In genomic region chr4:144591401-144591800, GRCh38 we compare ENCODE assay signal across 11 cellular contexts.
A peak's percentile ranks its signal among the peaks of the same experiment; 100 is the strongest.
DNase-seq lines count a peak whose midpoint lies in the region; ATAC-seq and TF ChIP-seq lines count a peak whose summit lies in the region.
"Had no signal": no experiment of that assay in that cellular context is flagged by ENCODE, and none has a peak within 500 bp of the region (broad histone marks: within the 10 kb centered on the region; RNA-seq: fewer than 3 reads in every experiment).

No MANE protein-coding gene starts in this region.

- no peak for TF ChIP-seq CTCF in epithelial cell of esophagus (IDR thresholded peaks at IDR 0.05; ENCODE audit: insufficient read depth, low read depth, low read length, missing control alignments)
- TF ChIP-seq CTCF in retinal pigment epithelial cell (conservative IDR thresholded peaks at IDR 0.05; ENCODE audit: low read depth, low read length), result no peak

- H3K4me3 ChIP-seq in epithelial cell of esophagus (ENCODE audit: low read length), result no peak overlapping the region
- H3K4me3 ChIP-seq in retinal pigment epithelial cell (ENCODE audit: low read length), result no peak overlapping the region
- H3K4me3 ChIP-seq: heart right ventricle, ovary had no signal

- DNase-seq in DMS79 (lab: John Stamatoyannopoulos, UW), result peak; percentile 1
- no peak for DNase-seq in DMS79 treated with DMSO at 0.1 percent for 48 hours (lab: John Stamatoyannopoulos, UW)
- DNase-seq in NCI-H524 (lab: John Stamatoyannopoulos, UW), result peak; percentile 68 to 83
- peak; percentile 91 for DNase-seq in epithelial cell of esophagus (ENCODE audit: low read depth)
- peak; percentile 92 for DNase-seq in retinal pigment epithelial cell (ENCODE audit: low read depth)
- DNase-seq in stimulated activated naive CD4-positive, alpha-beta T cell (lab: John Stamatoyannopoulos, UW), result no peak
- no peak for DNase-seq in Ammon's horn (ENCODE audit: low spot score)
- DNase-seq: activated effector memory CD4-positive, alpha-beta T cell treated with Interleukin-2 at 50 U/mL for 16 hours; heart right ventricle; ovary had no signal

- ATAC-seq in GM21717 (IDR thresholded peaks at IDR 0.05; ENCODE audit: unreplicated experiment), result no peak

Comparison
In these comparisons a context has a peak if more than half of its experiments do, and no peak if none do; other contexts are left out.
1. DNase-seq: peak in DMS79 (single experiment), NCI-H524 (2 of 2), epithelial cell of esophagus (single experiment) and retinal pigment epithelial cell (single experiment); none in DMS79 treated with DMSO at 0.1 percent for 48 hours (single experiment), stimulated activated naive CD4-positive, alpha-beta T cell (0 of 6) and Ammon's horn (single experiment).